ENCODE assay signal across 12 cellular contexts in the genomic region with DNA sequence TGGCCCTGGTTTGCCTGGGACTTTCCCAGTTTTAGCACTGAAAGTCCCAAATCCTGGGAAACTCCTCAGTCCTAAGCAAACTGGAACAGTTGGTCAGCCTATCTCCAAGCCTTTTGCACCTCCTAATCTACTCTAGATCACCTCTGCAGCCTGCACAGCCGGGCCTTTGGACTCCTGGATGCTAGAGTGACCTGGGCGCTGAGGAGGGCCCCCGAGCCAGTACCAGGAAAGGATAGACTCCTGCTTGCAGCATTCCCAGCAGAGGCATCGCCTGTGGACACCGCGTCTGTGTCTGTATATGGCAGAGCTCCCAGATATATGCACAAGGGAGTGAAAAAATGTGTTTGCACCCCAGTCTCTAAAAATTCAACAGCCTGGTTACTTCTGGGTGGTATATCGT. TPM values are rescaled to one million over a fixed set of nuclear protein-coding genes. Genes with fewer than 3 reads are reported as not detected.
DNase-seq lines count a peak whose midpoint lies in the region; ATAC-seq lines count a peak whose summit lies in the region.
"Had no signal": no experiment of that assay in that cellular context is flagged by ENCODE, and none has a peak within 500 bp of the region (broad histone marks: within the 10 kb centered on the region; RNA-seq: fewer than 3 reads in every experiment).

No MANE protein-coding gene starts in this region.

- H3K36me3 Mint-ChIP-seq in activated T-cell treated with anti-CD3 and anti-CD28 coated beads, Interleukin-2, amount 50 U/mL, for 72 hours (ENCODE audit: insufficient read depth in 2 of 2): peaks cover 0 to 3% of the 10 kb centered on the region in 2 donors

- no peak overlapping the region for H2BK120ac ChIP-seq in trophoblast cell (ENCODE audit: insufficient read depth, low read length, poor library complexity)

- H3K23ac ChIP-seq in trophoblast cell (ENCODE audit: low read length): no peak overlapping the region

- ATAC-seq in activated T-cell treated with anti-CD3 and anti-CD28 coated beads, Interleukin-2, amount 50 U/mL, for 72 hours (replicated peaks in 1 of 2): no peak
- ATAC-seq in stimulated activated naive CD8-positive, alpha-beta T cell treated with anti-CD3 and anti-CD28 coated beads, Interleukin-15, Interleukin-2, amounts not matched to agents 100 U/mL and 50 U/mL, for 24 hours: no peak
- ATAC-seq in HG02623 (IDR thresholded peaks at IDR 0.05; ENCODE audit: unreplicated experiment) (no peak), HG03095 (IDR thresholded peaks at IDR 0.05; ENCODE audit: unreplicated experiment) (no peak)

- no peaks in the 10 kb centered on the region for H3K27me3 Mint-ChIP-seq in activated T-cell treated with anti-CD3 and anti-CD28 coated beads, Interleukin-2, amount 50 U/mL, for 72 hours (ENCODE audit: low read depth)

- H3K36me3 ChIP-seq in iPS-20b (ENCODE audit: insufficient read depth, low read depth, low read length): no peaks in the 10 kb centered on the region
- no peaks in the 10 kb centered on the region for H3K36me3 ChIP-seq in trophoblast cell (ENCODE audit: control insufficient read depth in 1 of 2, insufficient read depth in 2 of 2, low read length in 2 of 2)

- no peak overlapping the region for H3K14ac ChIP-seq in trophoblast cell (ENCODE audit: low read length)

- H3K79me1 ChIP-seq in trophoblast cell (ENCODE audit: low read length): no peaks in the 10 kb centered on the region

- H3K4me3 ChIP-seq in iPS-20b (ENCODE audit: low read length) (no peak overlapping the region), trophoblast cell (ENCODE audit: low read depth, low read length) (no peak overlapping the region)
- H3K4me3 ChIP-seq: SK-N-MC had no signal

- no CpG with 5 or more reads among the region's 7 CpGs for WGBS in trophoblast cell (ENCODE audit: extremely low coverage, insufficient coverage, insufficient read length)

- peaks cover 85% of the 10 kb centered on the region for H3K4me1 Mint-ChIP-seq in activated T-cell treated with anti-CD3 and anti-CD28 coated beads, Interleukin-2, amount 50 U/mL, for 72 hours (ENCODE audit: low read depth)

- no peak overlapping the region for H2BK12ac ChIP-seq in trophoblast cell (ENCODE audit: low read length)

- no peak overlapping the region for H3K4me2 ChIP-seq in trophoblast cell (ENCODE audit: low read length)

- no peaks in the 10 kb centered on the region for H3K79me2 ChIP-seq in trophoblast cell (ENCODE audit: control insufficient read depth, insufficient read depth, low read length, poor library complexity)

- H3K27ac ChIP-seq in iPS-20b (ENCODE audit: low read length): no peak overlapping the region
- H3K27ac ChIP-seq in trophoblast cell (ENCODE audit: low read depth, low read length): no peak overlapping the region
- H3K27ac ChIP-seq: SK-N-MC had no signal

- H2BK5ac ChIP-seq in trophoblast cell (ENCODE audit: low read depth, low read length, poor library complexity): no peak overlapping the region

- no peak overlapping the region for H3K4me3 Mint-ChIP-seq in activated T-cell treated with anti-CD3 and anti-CD28 coated beads, Interleukin-2, amount 50 U/mL, for 72 hours

- no peak overlapping the region for H4K91ac ChIP-seq in trophoblast cell (ENCODE audit: low read depth, low read length)

- DNase-seq in G401 (ENCODE audit: low spot score) (peak; percentile 33), trophoblast cell (peak; percentile 60 to 66), NCI-H226 (no peak)
- peak in 1 of 2 donors; percentile 3 for DNase-seq in activated T-cell treated with anti-CD3 and anti-CD28 coated beads, Interleukin-2, amount 50 U/mL, for 72 hours
- no peak for DNase-seq in stimulated activated naive CD8-positive, alpha-beta T cell treated with anti-CD3 and anti-CD28 coated beads, Interleukin-15, Interleukin-2, amounts not matched to agents 100 U/mL and 50 U/mL, for 24 hours
- DNase-seq: effector CD8-positive, alpha-beta T cell; KG1 had no signal

- H2AFZ ChIP-seq in trophoblast cell (ENCODE audit: insufficient read depth, low read length, poor library complexity): no peak overlapping the region

- H3K18ac ChIP-seq in trophoblast cell (ENCODE audit: low read length): no peak overlapping the region

- H3K9me3 Mint-ChIP-seq in activated T-cell treated with anti-CD3 and anti-CD28 coated beads, Interleukin-2, amount 50 U/mL, for 72 hours: no peaks in the 10 kb centered on the region

- H3K27ac Mint-ChIP-seq in activated T-cell treated with anti-CD3 and anti-CD28 coated beads, Interleukin-2, amount 50 U/mL, for 72 hours: peak overlapping the region; percentile 73

- no peak overlapping the region for H4K12ac ChIP-seq in trophoblast cell (ENCODE audit: low read depth, low read length)

- no peak overlapping the region for H4K8ac ChIP-seq in trophoblast cell (ENCODE audit: low read depth, low read length)

- H3K4ac ChIP-seq in trophoblast cell (ENCODE audit: low read depth, low read length): no peak overlapping the region

- H3K27me3 ChIP-seq in iPS-20b (ENCODE audit: insufficient read depth, low read length): no peaks in the 10 kb centered on the region
- H3K27me3 ChIP-seq in trophoblast cell (ENCODE audit: insufficient read depth, low read length): no peaks in the 10 kb centered on the region

- no peaks in the 10 kb centered on the region; the same call in 1 of the 2 replicates for H3K4me1 ChIP-seq in iPS-20b (ENCODE audit: insufficient read depth, low read length)
- peaks cover 14 to 20% of the 10 kb centered on the region in 2 experiments for H3K4me1 ChIP-seq in trophoblast cell (ENCODE audit: control insufficient read depth in 1 of 2, insufficient read depth in 2 of 2, low read length in 2 of 2)

- no peak overlapping the region for H2AK5ac ChIP-seq in trophoblast cell (ENCODE audit: low read length)

- H3K9me3 ChIP-seq in iPS-20b (ENCODE audit: insufficient read depth, low read depth, low read length): no peaks in the 10 kb centered on the region
- peaks cover 3% of the 10 kb centered on the region for H3K9me3 ChIP-seq in trophoblast cell (ENCODE audit: insufficient read depth, low read depth, low read length)
- H3K9me3 ChIP-seq: Caco-2 had no signal

- 0 out of 2 replicates have a peak overlapping the region, but pooled peaks have one; percentile 13 for H3K9ac ChIP-seq in iPS-20b (ENCODE audit: low read depth, low read length)
- H3K9ac ChIP-seq in trophoblast cell (ENCODE audit: low read length): no peak overlapping the region

- in situ Hi-C loops in G401 (cut with HindIII; ENCODE audit: low sequenced_read_pairs): no loop called here

RNA-seq across cellular contexts. Expression of gene IRF1, which starts 15.0 kb away (rescaled TPM):
- total RNA-seq in G401 (2014; rRNA removed; shearing (Covaris generic)): 9.2 and 13.4 TPM in 2 replicates
- 100 to 1,000 TPM; 212 to 226 TPM for total RNA-seq in activated T-cell treated with anti-CD3 and anti-CD28 coated beads, Interleukin-2, amount 50 U/mL, for 72 hours
- polyA plus RNA-seq in trophoblast cell (2013): 2.7 and 3.3 TPM in 2 replicates

Comparison
In these comparisons a context has a peak if more than half of its experiments do, and no peak if none do; other contexts are left out.
1. DNase-seq: peak in G401 (single experiment) and trophoblast cell (2 of 2); none in stimulated activated naive CD8-positive, alpha-beta T cell treated with anti-CD3 and anti-CD28 coated beads, Interleukin-15, Interleukin-2, amounts not matched to agents 100 U/mL and 50 U/mL, for 24 hours (single experiment) and NCI-H226 (single experiment).
2. RNA of gene IRF1, which starts 15.0 kb away (total RNA-seq): 212 to 226 TPM in activated T-cell treated with anti-CD3 and anti-CD28 coated beads, Interleukin-2, amount 50 U/mL, for 72 hours; 9.2 to 13.4 TPM in G401; every median in the first group is over 10 times any median in the second.